ENCODE assay signal across 11 cellular contexts in the genomic region with DNA sequence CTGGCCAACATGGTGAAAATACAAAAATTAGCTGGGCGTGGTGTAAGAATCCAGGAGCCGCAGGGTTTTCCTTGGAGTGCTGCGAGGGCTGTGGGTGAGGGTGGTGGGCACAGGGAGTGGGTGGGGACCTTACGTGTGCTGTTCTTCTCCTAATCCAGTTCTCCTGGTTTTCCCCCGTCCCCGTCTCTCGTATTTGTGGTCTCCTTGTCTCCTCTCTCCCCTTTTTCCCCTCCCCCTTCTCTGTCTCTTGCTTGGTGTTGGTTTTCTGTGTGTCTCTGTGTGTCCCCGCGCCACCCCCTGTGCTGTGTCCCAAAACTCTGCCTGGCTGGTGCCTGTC. TPM values are rescaled to one million over a fixed set of nuclear protein-coding genes. Genes with fewer than 3 reads are reported as not detected.
A peak's percentile ranks its signal among the peaks of the same experiment; 100 is the strongest.
DNase-seq lines count a peak whose midpoint lies in the region; ATAC-seq and TF ChIP-seq lines count a peak whose summit lies in the region.
"Had no signal": no experiment of that assay in that cellular context is flagged by ENCODE, and none has a peak within 500 bp of the region (broad histone marks: within the 10 kb centered on the region; RNA-seq: fewer than 3 reads in every experiment).

No MANE protein-coding gene starts in this region.

- 52% methylated on average over 9 of the region's 9 CpGs for WGBS in esophagus muscularis mucosa
- no CpG with 5 or more reads among the region's 9 CpGs for WGBS in trophoblast cell (ENCODE audit: extremely low coverage, insufficient coverage, insufficient read length)

- no peaks in the 10 kb centered on the region for H3K27me3 Mint-ChIP-seq in CD4-positive, alpha-beta T cell

- H3K4ac ChIP-seq in trophoblast cell (ENCODE audit: low read depth, low read length) = peak overlapping the region; percentile 50

- H3K4me3 ChIP-seq in SK-N-MC (peak overlapping the region; percentile 87; the same call in 1 of the 2 replicates), esophagus muscularis mucosa (peak overlapping the region; percentile 80 to 94 (median 90)), trophoblast cell (ENCODE audit: low read depth, low read length) (peak overlapping the region; percentile 32)

- H3K79me1 ChIP-seq in trophoblast cell (ENCODE audit: low read length) = peaks cover 12% of the 10 kb centered on the region

- intact Hi-C loops in CD4-positive, alpha-beta T cell (cut with DNase I, micrococcal nuclease) = no loop called here
- intact Hi-C loops in esophagus muscularis mucosa (cut with DNase I) = loop anchor here (10.0 kb wide), 1 partner anchor 345 kb away; no protein-coding TSS in a partner anchor

- peak overlapping the region; percentile 67 for H3K4me2 ChIP-seq in trophoblast cell (ENCODE audit: low read length)

- no peak overlapping the region for H2BK12ac ChIP-seq in trophoblast cell (ENCODE audit: low read length)

- H3K36me3 Mint-ChIP-seq in CD4-positive, alpha-beta T cell (ENCODE audit: low read depth) = peaks cover 46% of the 10 kb centered on the region

- H3K27me3 ChIP-seq in CD4-positive, alpha-beta T cell (ENCODE audit: control insufficient read depth, insufficient read depth, low read length) = no peaks in the 10 kb centered on the region
- no peaks in the 10 kb centered on the region for H3K27me3 ChIP-seq in esophagus muscularis mucosa
- H3K27me3 ChIP-seq in trophoblast cell (ENCODE audit: insufficient read depth, low read length) = no peaks in the 10 kb centered on the region

- no peak overlapping the region for H3K27ac ChIP-seq in CD4-positive, alpha-beta T cell (ENCODE audit: low read depth, low read length)
- H3K27ac ChIP-seq in SK-N-MC (no peak overlapping the region), esophagus muscularis mucosa (replicated peaks in 1 of 4) (peak overlapping the region; percentile 97 to 100 (median 98)), trophoblast cell (ENCODE audit: low read depth, low read length) (peak overlapping the region; percentile 3)

- no peak overlapping the region for H2BK120ac ChIP-seq in trophoblast cell (ENCODE audit: insufficient read depth, low read length, poor library complexity)

- POLR2A ChIA-PET in CD4-positive, alpha-beta T cell (lab: Charles Lee) = interaction anchor here (0.6 to 1.2 kb wide), 3 partner anchors 35 to 1692 kb away, joined by 3 to 5 read pairs (median 3); partner anchors contain the start of gene NOP53
- POLR2A ChIA-PET in HEK293T (lab: Yijun Ruan, JAX) = no interaction called here

- peak overlapping the region; percentile 90 for H3K27ac Mint-ChIP-seq in CD4-positive, alpha-beta T cell

- H3K9ac ChIP-seq in SK-N-MC (ENCODE audit: insufficient read length) = no peak overlapping the region
- no peak overlapping the region for H3K9ac ChIP-seq in trophoblast cell (ENCODE audit: low read length)

- H3K4me1 ChIP-seq in esophagus muscularis mucosa = peaks cover 42 to 69% (median 59%) of the 10 kb centered on the region in 4 donors
- peaks cover 4 to 7% of the 10 kb centered on the region in 2 experiments for H3K4me1 ChIP-seq in trophoblast cell (ENCODE audit: control insufficient read depth in 1 of 2, insufficient read depth in 2 of 2, low read length in 2 of 2)

- no peak overlapping the region for H2AFZ ChIP-seq in trophoblast cell (ENCODE audit: insufficient read depth, low read length, poor library complexity)

- H4K12ac ChIP-seq in trophoblast cell (ENCODE audit: low read depth, low read length) = peak overlapping the region; percentile 0

- H3K23ac ChIP-seq in trophoblast cell (ENCODE audit: low read length) = no peak overlapping the region

- no peaks in the 10 kb centered on the region for H3K9me3 ChIP-seq in CD4-positive, alpha-beta T cell (ENCODE audit: control insufficient read depth, low read length)
- H3K9me3 ChIP-seq in SK-N-MC (ENCODE audit: low read depth, low read length) (no peaks in the 10 kb centered on the region), esophagus muscularis mucosa (no peaks in the 10 kb centered on the region), trophoblast cell (ENCODE audit: insufficient read depth, low read depth, low read length) (no peaks in the 10 kb centered on the region)

- H3K4me3 Mint-ChIP-seq in CD4-positive, alpha-beta T cell = peak overlapping the region; percentile 91

- peak overlapping the region; percentile 40 for H3K14ac ChIP-seq in trophoblast cell (ENCODE audit: low read length)

- CTCF ChIA-PET in CD4-positive, alpha-beta T cell (lab: Charles Lee) = no interaction called here
- CTCF ChIA-PET in HEK293T (lab: Yijun Ruan, JAX) = interaction anchor here (0.7 kb wide), 1 partner anchor 9 kb away, joined by 3 read pairs; no protein-coding TSS in a partner anchor

- peak overlapping the region; percentile 1 for H2BK5ac ChIP-seq in trophoblast cell (ENCODE audit: low read depth, low read length, poor library complexity)

- no peak overlapping the region for H4K8ac ChIP-seq in trophoblast cell (ENCODE audit: low read depth, low read length)

- no peak for TF ChIP-seq EP300 in esophagus muscularis mucosa (IDR thresholded peaks at IDR 0.05)

- H3K4me1 Mint-ChIP-seq in CD4-positive, alpha-beta T cell (ENCODE audit: low read depth) = peaks cover 29% of the 10 kb centered on the region

- TF ChIP-seq POLR2A in esophagus muscularis mucosa (IDR thresholded peaks at IDR 0.05; ENCODE audit: low read depth) = no peak

- no peak for ATAC-seq in CD4-positive, alpha-beta T cell (ENCODE audit: poor library complexity)
- no peak for ATAC-seq in GM19455 (IDR thresholded peaks at IDR 0.05; ENCODE audit: unreplicated experiment)

- DNase-seq in CD4-positive, alpha-beta T cell = no peak
- no peak for DNase-seq in SK-N-MC (ENCODE audit: low read depth, low spot score)
- DNase-seq in esophagus muscularis mucosa (ENCODE audit: extremely low spot score) = no peak
- DNase-seq in trophoblast cell = no peak
- no peak for DNase-seq in DMS153 treated with DMSO at 0.1 percent for 48 hours (lab: John Stamatoyannopoulos, UW; ENCODE audit: unreplicated experiment)
- no peak for DNase-seq in inferior parietal cortex (ENCODE audit: extremely low spot score)
- no peak for DNase-seq in HEK293T (ENCODE audit: extremely low spot score)
- DNase-seq: activated CD8-positive, alpha-beta memory T cell treated with anti-CD3 and anti-CD28 coated beads, Interleukin-2, amount 50 U/mL, for 48 hours; kidney glomerular epithelial cell; stimulated activated naive CD4-positive, alpha-beta T cell treated with Interleukin-2 at 50 U/mL for 16 hours had no signal

- peaks cover 20% of the 10 kb centered on the region; the same call in 1 of the 2 replicates for H3K36me3 ChIP-seq in SK-N-MC (ENCODE audit: insufficient read depth, low read length)
- peaks cover 26 to 47% (median 43%) of the 10 kb centered on the region in 4 donors for H3K36me3 ChIP-seq in esophagus muscularis mucosa
- H3K36me3 ChIP-seq in trophoblast cell (ENCODE audit: control insufficient read depth in 1 of 2, insufficient read depth in 2 of 2, low read length in 2 of 2) = peaks cover 35 to 42% of the 10 kb centered on the region in 2 experiments

- peak overlapping the region; percentile 17 for H4K91ac ChIP-seq in trophoblast cell (ENCODE audit: low read depth, low read length)

- peaks cover 23% of the 10 kb centered on the region for H3K79me2 ChIP-seq in trophoblast cell (ENCODE audit: control insufficient read depth, insufficient read depth, low read length, poor library complexity)

- H2AK5ac ChIP-seq in trophoblast cell (ENCODE audit: low read length) = no peak overlapping the region

- peak overlapping the region; percentile 4 for H3K18ac ChIP-seq in trophoblast cell (ENCODE audit: low read length)

- no peaks in the 10 kb centered on the region for H3K9me3 Mint-ChIP-seq in CD4-positive, alpha-beta T cell

- no peak for TF ChIP-seq CTCF in CD4-positive, alpha-beta T cell (IDR thresholded peaks at IDR 0.05)
- no peak for TF ChIP-seq CTCF in esophagus muscularis mucosa (IDR thresholded peaks at IDR 0.05)

TF ChIP-seq in HEK293T, 16 proteins besides CTCF, POLR2A, EP300 and RAD21:
- TF ChIP-seq ZNF384 (IDR thresholded peaks at IDR 0.05) (no peak), FOXM1 (IDR thresholded peaks at IDR 0.05; ENCODE audit: borderline replicate concordance) (no peak), FOXA1 (IDR thresholded peaks at IDR 0.05) (no peak), NFRKB (IDR thresholded peaks at IDR 0.05) (no peak), TARDBP (IDR thresholded peaks at IDR 0.05) (no peak), ARNT (IDR thresholded peaks at IDR 0.05) (no peak), L3MBTL2 (conservative IDR thresholded peaks at IDR 0.05) (no peak), BHLHE40 (IDR thresholded peaks at IDR 0.05; ENCODE audit: borderline replicate concordance) (no peak), LEF1 (IDR thresholded peaks at IDR 0.05; ENCODE audit: borderline replicate concordance) (no peak), SP1 (IDR thresholded peaks at IDR 0.05) (no peak), PKNOX1 (IDR thresholded peaks at IDR 0.05) (no peak), ELF4 (IDR thresholded peaks at IDR 0.05) (no peak), SUZ12 (IDR thresholded peaks at IDR 0.05) (no peak)

RNA-seq across cellular contexts. Expression of gene SELENOW, which starts 1.7 kb away (rescaled TPM):
- total RNA-seq in CD4-positive, alpha-beta T cell = 10 to 100 TPM; 71.6 TPM
- 1,000 to 10,000 TPM; 1,363 to 1,667 (median 1,434) TPM for total RNA-seq in esophagus muscularis mucosa
- polyA plus RNA-seq in trophoblast cell (2013) = 469 and 476 TPM in 2 replicates

RNA-seq across cellular contexts. Expression of gene TPRX1, which starts 24.2 kb away (rescaled TPM):
- total RNA-seq in CD4-positive, alpha-beta T cell = not detected
- total RNA-seq in esophagus muscularis mucosa = not detected
- polyA plus RNA-seq in trophoblast cell (2013) = not detected in 2 replicates

RNA-seq across cellular contexts. Expression of gene NOP53, which starts 34.8 kb away (rescaled TPM):
- 1,000 to 10,000 TPM; 1,074 to 1,154 TPM for total RNA-seq in CD4-positive, alpha-beta T cell
- 100 to 1,000 TPM; 350 to 500 (median 454) TPM for total RNA-seq in esophagus muscularis mucosa
- polyA plus RNA-seq in trophoblast cell (2013) = 244 and 253 TPM in 2 replicates

RNA-seq across cellular contexts. Expression of gene CRX, which starts 41.6 kb away (rescaled TPM):
- not detected for total RNA-seq in CD4-positive, alpha-beta T cell
- not detected for total RNA-seq in esophagus muscularis mucosa
- 0.01 TPM in 1 of 2 replicates, not detected in the other for polyA plus RNA-seq in trophoblast cell (2013)

Comparison
In these comparisons a context has a peak if more than half of its experiments do, and no peak if none do; other contexts are left out.
1. H3K27ac ChIP-seq: peak in esophagus muscularis mucosa (4 of 4) and trophoblast cell (single experiment); none in CD4-positive, alpha-beta T cell (single experiment) and SK-N-MC (single experiment).
2. H3K4me3 ChIP-seq: peak in every context shown above with its lines; median percentile 90 in esophagus muscularis mucosa; 87 in SK-N-MC; 32 in trophoblast cell.
3. RNA of gene SELENOW, which starts 1.7 kb away (total RNA-seq): 1,363 to 1,667 TPM in esophagus muscularis mucosa; 71.6 TPM in CD4-positive, alpha-beta T cell; every median in the first group is over 10 times any median in the second.